Comparison of ENCODE assay signal across 15 cellular contexts in genomic region chr1:194830387-194830786, GRCh38.
DNase-seq lines count a peak whose midpoint lies in the region; ATAC-seq and TF ChIP-seq lines count a peak whose summit lies in the region.
"Had no signal": no experiment of that assay in that cellular context is flagged by ENCODE, and none has a peak within 500 bp of the region (broad histone marks: within the 10 kb centered on the region; RNA-seq: fewer than 3 reads in every experiment).

No MANE protein-coding gene starts in this region.

- TF ChIP-seq CTCF in HFFc6 (IDR thresholded peaks at IDR 0.05) = no peak

- ATAC-seq in GM18505 (IDR thresholded peaks at IDR 0.05; ENCODE audit: unreplicated experiment) (peak; percentile 93), GM21360 (IDR thresholded peaks at IDR 0.05; ENCODE audit: unreplicated experiment) (peak; percentile 78), HG02943 (IDR thresholded peaks at IDR 0.05; ENCODE audit: low read depth, unreplicated experiment) (peak; percentile 78), HG03565 (IDR thresholded peaks at IDR 0.05; ENCODE audit: unreplicated experiment) (peak; percentile 94)
- ATAC-seq in stimulated activated naive CD8-positive, alpha-beta T cell treated with anti-CD3 and anti-CD28 coated beads, Interleukin-15, amount 100 ng/mL, for 72 hours = no peak
- ATAC-seq: esophagus mucosa; natural killer cell treated with Interleukin-12 subunit alpha and Interleukin-12 subunit beta and Interleukin-15 and Interleukin-18, amount 100 ng/mL, for 72 hours had no signal

- no peak for DNase-seq in stimulated activated naive CD8-positive, alpha-beta T cell treated with anti-CD3 and anti-CD28 coated beads, Interleukin-15, amount 100 ng/mL, for 72 hours
- DNase-seq in A172 (ENCODE audit: low spot score) (no peak), HFFc6 (no peak), NCI-H2196 (lab: John Stamatoyannopoulos, UW; ENCODE audit: unreplicated experiment) (no peak)
- DNase-seq: activated CD4-positive, alpha-beta T cell treated with anti-CD3 and anti-CD28 coated beads for 48 hours; activated gamma-delta T cell; GOT3; NCI-H226; SHP77 treated with DMSO at 0.1 percent for 48 hours had no signal

- no peaks in the 10 kb centered on the region for H3K4me1 Mint-ChIP-seq in stimulated activated naive CD8-positive, alpha-beta T cell treated with anti-CD3 and anti-CD28 coated beads, Interleukin-15, amount 100 ng/mL, for 72 hours
- H3K4me1 Mint-ChIP-seq in HFFc6 (ENCODE audit: low read depth) = peaks cover 7% of the 10 kb centered on the region; the same call in 1 of the 2 replicates

- H3K27me3 Mint-ChIP-seq in stimulated activated naive CD8-positive, alpha-beta T cell treated with anti-CD3 and anti-CD28 coated beads, Interleukin-15, amount 100 ng/mL, for 72 hours = no peaks in the 10 kb centered on the region
- H3K27me3 Mint-ChIP-seq in HFFc6 (ENCODE audit: insufficient read depth) = no peaks in the 10 kb centered on the region
- H3K27me3 Mint-ChIP-seq: natural killer cell treated with Interleukin-12 subunit alpha and Interleukin-12 subunit beta and Interleukin-15 and Interleukin-18, amount 100 ng/mL, for 72 hours had no signal

- no peak overlapping the region for H3K27ac Mint-ChIP-seq in stimulated activated naive CD8-positive, alpha-beta T cell treated with anti-CD3 and anti-CD28 coated beads, Interleukin-15, amount 100 ng/mL, for 72 hours
- no peak overlapping the region for H3K27ac Mint-ChIP-seq in HFFc6
- H3K27ac Mint-ChIP-seq: natural killer cell treated with Interleukin-12 subunit alpha and Interleukin-12 subunit beta and Interleukin-15 and Interleukin-18, amount 100 ng/mL, for 72 hours had no signal

- H3K36me3 Mint-ChIP-seq in HFFc6 (ENCODE audit: low read depth) = no peaks in the 10 kb centered on the region

- H3K9me3 Mint-ChIP-seq in stimulated activated naive CD8-positive, alpha-beta T cell treated with anti-CD3 and anti-CD28 coated beads, Interleukin-15, amount 100 ng/mL, for 72 hours = no peaks in the 10 kb centered on the region
- no peaks in the 10 kb centered on the region; the same call in 1 of the 2 replicates for H3K9me3 Mint-ChIP-seq in HFFc6

- TF ChIP-seq POLR2A in GM18505 (IDR thresholded peaks at IDR 0.05; ENCODE audit: borderline replicate concordance, extremely low read depth, insufficient read depth, insufficient read length) = no peak

- no peak overlapping the region for H3K4me3 Mint-ChIP-seq in stimulated activated naive CD8-positive, alpha-beta T cell treated with anti-CD3 and anti-CD28 coated beads, Interleukin-15, amount 100 ng/mL, for 72 hours
- H3K4me3 Mint-ChIP-seq in HFFc6 = no peak overlapping the region
- H3K4me3 Mint-ChIP-seq: natural killer cell treated with Interleukin-12 subunit alpha and Interleukin-12 subunit beta and Interleukin-15 and Interleukin-18, amount 100 ng/mL, for 72 hours had no signal
